ENCODE assay signal across 1 cellular context in genomic region chr16:83899272-83899897, GRCh38.
TF ChIP-seq lines count a peak whose summit lies in the region.

No MANE protein-coding gene starts in this region.

TF ChIP-seq in A549, 52 proteins besides CTCF, POLR2A, EP300 and RAD21 (continued from another document):
- TF ChIP-seq, protein P1, sequence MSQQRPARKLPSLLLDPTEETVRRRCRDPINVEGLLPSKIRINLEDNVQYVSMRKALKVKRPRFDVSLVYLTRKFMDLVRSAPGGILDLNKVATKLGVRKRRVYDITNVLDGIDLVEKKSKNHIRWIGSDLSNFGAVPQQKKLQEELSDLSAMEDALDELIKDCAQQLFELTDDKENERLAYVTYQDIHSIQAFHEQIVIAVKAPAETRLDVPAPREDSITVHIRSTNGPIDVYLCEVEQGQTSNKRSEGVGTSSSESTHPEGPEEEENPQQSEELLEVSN (IDR thresholded peaks at IDR 0.05; ENCODE audit: borderline replicate concordance, low read depth) = 0 out of 2 replicates have a peak, but pooled peaks have one; percentile 9
- TF ChIP-seq MYC (IDR thresholded peaks at IDR 0.05; ENCODE audit: borderline replicate concordance, low read length) = no peak
- peak; percentile 59; the same call in 1 of the 2 replicates for TF ChIP-seq PHF8 (IDR thresholded peaks at IDR 0.05; ENCODE audit: borderline replicate concordance, low read depth)
- TF ChIP-seq MAX (IDR thresholded peaks at IDR 0.05) = 0 out of 2 replicates have a peak, but pooled peaks have one; percentile 9
TF ChIP-seq in A549: peak in this region for 5.
